In genomic region chr2:231670892-231671616, GRCh38 we compare ENCODE assay signal across 8 cellular contexts. TPM values are rescaled to one million over a fixed set of nuclear protein-coding genes. Genes with fewer than 3 reads are reported as not detected.
DNase-seq lines count a peak whose midpoint lies in the region; ATAC-seq and TF ChIP-seq lines count a peak whose summit lies in the region.

No MANE protein-coding gene starts in this region.

- H3K4me1 Mint-ChIP-seq in activated T-cell treated with anti-CD3 and anti-CD28 coated beads, Interleukin-2, amount 50 U/mL, for 4 hours (ENCODE audit: low read depth) = peaks cover 3% of the 10 kb centered on the region
- H3K4me1 Mint-ChIP-seq in brain (peaks cover 45% of the 10 kb centered on the region), neural crest cell (peaks cover 36% of the 10 kb centered on the region)
- H3K4me1 Mint-ChIP-seq in activated CD4-positive, alpha-beta T cell treated with anti-CD3 and anti-CD28 coated beads, Interleukin-2, amount 10 ng/mL, durations not matched to agents 7 days and 5 days = peaks cover 31% of the 10 kb centered on the region
- H3K4me1 Mint-ChIP-seq in activated naive CD4-positive, alpha-beta T cell treated with anti-CD3 and anti-CD28 coated beads for 36 hours (ENCODE audit: low read depth) = peaks cover 5% of the 10 kb centered on the region

- POLR2A ChIA-PET in activated CD4-positive, alpha-beta T cell treated with anti-CD3 and anti-CD28 coated beads, Interleukin-2, amount 10 ng/mL, durations not matched to agents 7 days and 5 days (lab: Charles Lee) = no interaction called here

- DNase-seq in activated T-cell treated with anti-CD3 and anti-CD28 coated beads, Interleukin-2, amount 50 U/mL, for 4 hours = no peak
- no peak for DNase-seq in activated T-cell treated with anti-CD3 and anti-CD28 coated beads for 4 hours
- DNase-seq in neural crest cell (ENCODE audit: low read depth, low spot score) = no peak
- DNase-seq in activated CD4-positive, alpha-beta T cell treated with anti-CD3 and anti-CD28 coated beads, Interleukin-2, amount 10 ng/mL, durations not matched to agents 7 days and 5 days = no peak
- no peak for DNase-seq in activated naive CD4-positive, alpha-beta T cell treated with anti-CD3 and anti-CD28 coated beads for 36 hours
- no peak for DNase-seq in kidney glomerular epithelial cell (lab: John Stamatoyannopoulos, UW)

- H3K4me3 Mint-ChIP-seq in activated T-cell treated with anti-CD3 and anti-CD28 coated beads, Interleukin-2, amount 50 U/mL, for 4 hours = peak overlapping the region; percentile 26
- H3K4me3 Mint-ChIP-seq in brain = no peak overlapping the region
- no peak overlapping the region for H3K4me3 Mint-ChIP-seq in neural crest cell
- no peak overlapping the region for H3K4me3 Mint-ChIP-seq in activated CD4-positive, alpha-beta T cell treated with anti-CD3 and anti-CD28 coated beads, Interleukin-2, amount 10 ng/mL, durations not matched to agents 7 days and 5 days
- H3K4me3 Mint-ChIP-seq in activated naive CD4-positive, alpha-beta T cell treated with anti-CD3 and anti-CD28 coated beads for 36 hours = no peak overlapping the region

- intact Hi-C loops in activated naive CD4-positive, alpha-beta T cell treated with anti-CD3 and anti-CD28 coated beads for 36 hours (cut with micrococcal nuclease) = no loop called here

- ATAC-seq in activated T-cell treated with anti-CD3 and anti-CD28 coated beads, Interleukin-2, amount 50 U/mL, for 4 hours = no peak
- peak; percentile 4 for ATAC-seq in HG03439 (IDR thresholded peaks at IDR 0.05; ENCODE audit: unreplicated experiment)

- H3K9me3 Mint-ChIP-seq in activated T-cell treated with anti-CD3 and anti-CD28 coated beads, Interleukin-2, amount 50 U/mL, for 4 hours = no peaks in the 10 kb centered on the region
- H3K9me3 Mint-ChIP-seq in brain (peaks cover 0 to 2% (median 0%) of the 10 kb centered on the region in 5 experiments), neural crest cell (no peaks in the 10 kb centered on the region)
- no peaks in the 10 kb centered on the region for H3K9me3 Mint-ChIP-seq in activated CD4-positive, alpha-beta T cell treated with anti-CD3 and anti-CD28 coated beads, Interleukin-2, amount 10 ng/mL, durations not matched to agents 7 days and 5 days
- no peaks in the 10 kb centered on the region for H3K9me3 Mint-ChIP-seq in activated naive CD4-positive, alpha-beta T cell treated with anti-CD3 and anti-CD28 coated beads for 36 hours

- CTCF ChIA-PET in activated CD4-positive, alpha-beta T cell treated with anti-CD3 and anti-CD28 coated beads, Interleukin-2, amount 10 ng/mL, durations not matched to agents 7 days and 5 days (lab: Charles Lee) = interaction anchor here (0.7 to 8.9 kb wide), 4 partner anchors 37 to 81 kb away, joined by 6 to 167 read pairs (median 126); partner anchors contain the start of gene PTMA
- CTCF ChIA-PET in activated naive CD4-positive, alpha-beta T cell treated with anti-CD3 and anti-CD28 coated beads for 36 hours (lab: Charles Lee) = interaction anchor here (5.5 to 12.0 kb wide), 3 partner anchors 16 to 46 kb away, joined by 54 to 408 read pairs (median 75); no protein-coding TSS in a partner anchor

- no peaks in the 10 kb centered on the region for H3K36me3 Mint-ChIP-seq in activated T-cell treated with anti-CD3 and anti-CD28 coated beads, Interleukin-2, amount 50 U/mL, for 4 hours (ENCODE audit: insufficient read depth)
- H3K36me3 Mint-ChIP-seq in brain (no peaks in the 10 kb centered on the region), neural crest cell (ENCODE audit: low read depth) (no peaks in the 10 kb centered on the region)
- H3K36me3 Mint-ChIP-seq in activated CD4-positive, alpha-beta T cell treated with anti-CD3 and anti-CD28 coated beads, Interleukin-2, amount 10 ng/mL, durations not matched to agents 7 days and 5 days (ENCODE audit: low read depth) = no peaks in the 10 kb centered on the region
- H3K36me3 Mint-ChIP-seq in activated naive CD4-positive, alpha-beta T cell treated with anti-CD3 and anti-CD28 coated beads for 36 hours (ENCODE audit: low read depth) = no peaks in the 10 kb centered on the region

- peak; percentile 23 to 53 for TF ChIP-seq CTCF in brain (conservative IDR thresholded peaks at IDR 0.05)
- peak; percentile 54 for TF ChIP-seq CTCF in neural crest cell (conservative IDR thresholded peaks at IDR 0.05)

- no peaks in the 10 kb centered on the region for H3K27me3 Mint-ChIP-seq in activated T-cell treated with anti-CD3 and anti-CD28 coated beads, Interleukin-2, amount 50 U/mL, for 4 hours (ENCODE audit: low read depth)
- H3K27me3 Mint-ChIP-seq in brain (no peaks in the 10 kb centered on the region), neural crest cell (ENCODE audit: low read depth) (no peaks in the 10 kb centered on the region)
- H3K27me3 Mint-ChIP-seq in activated CD4-positive, alpha-beta T cell treated with anti-CD3 and anti-CD28 coated beads, Interleukin-2, amount 10 ng/mL, durations not matched to agents 7 days and 5 days = no peaks in the 10 kb centered on the region
- H3K27me3 Mint-ChIP-seq in activated naive CD4-positive, alpha-beta T cell treated with anti-CD3 and anti-CD28 coated beads for 36 hours (ENCODE audit: low read depth) = no peaks in the 10 kb centered on the region

- H3K27ac Mint-ChIP-seq in brain (peak overlapping the region in 1 of 5 experiments; percentile 90), neural crest cell (ENCODE audit: unreplicated experiment) (no peak overlapping the region)
- H3K27ac Mint-ChIP-seq in activated CD4-positive, alpha-beta T cell treated with anti-CD3 and anti-CD28 coated beads, Interleukin-2, amount 10 ng/mL, durations not matched to agents 7 days and 5 days = no peak overlapping the region
- H3K27ac Mint-ChIP-seq in activated naive CD4-positive, alpha-beta T cell treated with anti-CD3 and anti-CD28 coated beads for 36 hours = no peak overlapping the region

RNA-seq across cellular contexts. Expression of gene PTMA, which starts 37.3 kb away (rescaled TPM):
- 1,000 to 10,000 TPM; 2,248 to 2,672 (median 2,390) TPM for total RNA-seq in activated T-cell treated with anti-CD3 and anti-CD28 coated beads, Interleukin-2, amount 50 U/mL, for 4 hours
- 2,636 TPM for polyA plus RNA-seq in brain (ENCODE audit: insufficient read depth, low read depth, low replicate concordance)
- 1,415 and 1,529 TPM in 2 replicates for total RNA-seq in neural crest cell
- 1,000 to 10,000 TPM; 1,700 to 2,208 TPM for total RNA-seq in activated CD4-positive, alpha-beta T cell treated with anti-CD3 and anti-CD28 coated beads, Interleukin-2, amount 10 ng/mL, durations not matched to agents 7 days and 5 days
- 1,000 to 10,000 TPM; 2,162 to 2,216 TPM for total RNA-seq in activated naive CD4-positive, alpha-beta T cell treated with anti-CD3 and anti-CD28 coated beads for 36 hours
